Comparison of ENCODE assay signal across 18 cellular contexts in the genomic region with DNA sequence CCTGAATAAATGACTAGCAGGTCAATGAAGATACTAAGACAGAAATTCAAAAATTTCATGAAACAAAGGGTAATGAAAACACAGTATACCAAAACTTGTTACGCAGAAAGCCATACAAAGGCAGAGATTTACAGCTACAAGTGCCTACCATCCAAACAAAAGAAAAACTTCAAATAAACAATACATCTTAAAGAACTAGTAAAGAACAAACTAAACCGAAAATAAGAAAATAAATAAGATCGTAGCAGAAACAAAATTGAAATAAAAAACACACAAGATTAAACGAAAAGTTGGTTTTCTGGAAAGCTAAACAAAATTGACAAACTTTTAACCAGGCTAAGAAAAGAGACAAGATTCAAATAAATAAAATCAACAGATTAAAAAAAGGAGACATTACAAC. TPM values are rescaled to one million over a fixed set of nuclear protein-coding genes. Genes with fewer than 3 reads are reported as not detected.
"Had no signal": no experiment of that assay in that cellular context is flagged by ENCODE, and none has a peak within 500 bp of the region (broad histone marks: within the 10 kb centered on the region; RNA-seq: fewer than 3 reads in every experiment).

No MANE protein-coding gene starts in this region.

RNA-seq across cellular contexts. Expression of a gene that starts 51.5 kb away (rescaled TPM):
- total RNA-seq: activated B cell treated with CpG ODN at 0.5 μM for 24 hours; activated CD8-positive, alpha-beta T cell treated with anti-CD3 and anti-CD28 coated beads for 36 hours; activated naive CD4-positive, alpha-beta T cell treated with anti-CD3 and anti-CD28 coated beads for 36 hours; activated T-cell treated with anti-CD3 and anti-CD28 coated beads, Interleukin-2, amount 50 U/mL, for 4 hours; colonic mucosa; dermis microvascular lymphatic vessel endothelial cell; esophagus squamous epithelium; glomerular endothelial cell; left lung; lower lobe of right lung; mucosa of descending colon; myocyte; pancreas; psoas muscle; sigmoid colon; SJCRH30; suprapubic skin; ureter had no signal
- polyA plus RNA-seq: pancreas, psoas muscle had no signal
